18 cellular contexts compared by ENCODE assay signal in genomic region chr1:47677241-47677940, GRCh38.
"Had no signal": no experiment of that assay in that cellular context is flagged by ENCODE, and none has a peak within 500 bp of the region (broad histone marks: within the 10 kb centered on the region; RNA-seq: fewer than 3 reads in every experiment).

No MANE protein-coding gene starts in this region.

- ATAC-seq: left lobe of liver; stimulated activated memory B cell treated with anti-CD40 and anti-IgM and Interleukin-4, amounts not matched to agents 10 μg/mL and 1 μg/mL and 100 μg/mL, for 72 hours had no signal

- H3K4me3 Mint-ChIP-seq: activated B cell treated with CpG ODN at 0.5 μM for 24 hours; activated CD4-positive, alpha-beta T cell treated with anti-CD3 and anti-CD28 coated beads, Interleukin-2, amount 10 ng/mL, durations not matched to agents 7 days and 5 days; activated naive CD8-positive, alpha-beta T cell; stimulated activated memory B cell treated with anti-CD40 and anti-IgM and Interleukin-4, amounts not matched to agents 10 μg/mL and 1 μg/mL and 100 μg/mL, for 72 hours; T-helper 1 cell treated with Interleukin-12 subunit alpha and Interleukin-12 subunit beta and Interleukin-4 antibody, amounts not matched to agents 30 μg/mL and 1 μg/mL, for 36 hours had no signal

- H3K27ac ChIP-seq: esophagus squamous epithelium, neutrophil, upper lobe of left lung had no signal

- H3K4me1 ChIP-seq: esophagus squamous epithelium, upper lobe of left lung had no signal

- H3K9me3 ChIP-seq: esophagus squamous epithelium, neutrophil, upper lobe of left lung had no signal

- H3K4me3 ChIP-seq: esophagus squamous epithelium, smooth muscle cell, upper lobe of left lung had no signal

- H3K27me3 ChIP-seq: neutrophil, upper lobe of left lung had no signal

- H3K27ac Mint-ChIP-seq: activated B cell treated with CpG ODN at 0.5 μM for 24 hours; activated CD4-positive, alpha-beta T cell treated with anti-CD3 and anti-CD28 coated beads, Interleukin-2, amount 10 ng/mL, durations not matched to agents 7 days and 5 days; activated naive CD8-positive, alpha-beta T cell; stimulated activated memory B cell treated with anti-CD40 and anti-IgM and Interleukin-4, amounts not matched to agents 10 μg/mL and 1 μg/mL and 100 μg/mL, for 72 hours; T-helper 1 cell treated with Interleukin-12 subunit alpha and Interleukin-12 subunit beta and Interleukin-4 antibody, amounts not matched to agents 30 μg/mL and 1 μg/mL, for 36 hours had no signal

- H3K4me2 ChIP-seq: smooth muscle cell had no signal

- H3K4me1 Mint-ChIP-seq: activated B cell treated with CpG ODN at 0.5 μM for 24 hours; activated CD4-positive, alpha-beta T cell treated with anti-CD3 and anti-CD28 coated beads, Interleukin-2, amount 10 ng/mL, durations not matched to agents 7 days and 5 days; stimulated activated memory B cell treated with anti-CD40 and anti-IgM and Interleukin-4, amounts not matched to agents 10 μg/mL and 1 μg/mL and 100 μg/mL, for 72 hours had no signal

- DNase-seq: activated B cell treated with CpG ODN at 0.5 μM for 24 hours; activated CD4-positive, alpha-beta T cell treated with anti-CD3 and anti-CD28 coated beads, Interleukin-2, amount 10 ng/mL, durations not matched to agents 7 days and 5 days; activated gamma-delta T cell; activated T-cell treated with anti-CD3 and anti-CD28 coated beads, Interleukin-2, amount 50 U/mL, for 1 hour; amygdala; cerebellar nuclear complex; esophagus squamous epithelium; foreskin fibroblast; glutamatergic neuron; posterior cingulate gyrus; substantia nigra had no signal

- H3K36me3 ChIP-seq: esophagus squamous epithelium, neutrophil, upper lobe of left lung had no signal
